Comparison of ENCODE assay signal across 25 cellular contexts in the genomic region with DNA sequence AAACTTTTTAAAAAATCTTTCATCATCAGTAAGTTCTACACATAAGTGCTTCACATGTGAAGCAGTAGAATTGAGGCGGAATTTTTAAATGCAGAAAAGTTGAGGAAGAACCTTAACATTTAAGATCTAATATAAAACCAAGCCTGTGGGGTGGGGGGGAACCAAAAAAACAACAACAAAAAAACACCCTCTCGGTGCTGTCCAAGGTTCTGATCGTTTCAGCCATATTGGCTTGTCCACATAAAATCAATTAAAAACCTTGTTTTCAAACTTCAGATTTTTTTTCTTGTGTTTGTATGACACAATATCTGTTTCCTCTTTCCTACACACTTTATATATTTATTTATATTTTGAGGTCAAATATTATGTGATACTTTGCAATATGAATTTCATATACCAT.
"Had no signal": no experiment of that assay in that cellular context is flagged by ENCODE, and none has a peak within 500 bp of the region (broad histone marks: within the 10 kb centered on the region; RNA-seq: fewer than 3 reads in every experiment).

No MANE protein-coding gene starts in this region.

- H3K36me3 ChIP-seq: ovary, uterus had no signal

- H3K4me1 ChIP-seq: suprapubic skin, transverse colon, uterus had no signal

- H3K27ac ChIP-seq: dorsolateral prefrontal cortex, ovary, suprapubic skin, transverse colon, uterus, WERI-Rb-1 had no signal

- H3K27me3 ChIP-seq: dorsolateral prefrontal cortex, ovary, suprapubic skin, transverse colon, uterus had no signal

- ATAC-seq: activated CD8-positive, alpha-beta memory T cell treated with anti-CD3 and anti-CD28 coated beads, Interleukin-2, amount 10 ng/mL, durations not matched to agents 7 days and 5 days; activated T-helper 17 cell treated with anti-CD3 and anti-CD28 coated beads, Interleukin-2, amount 50 U/mL, for 72 hours; left lobe of liver; mucosa of descending colon; sciatic nerve; stimulated activated naive CD8-positive, alpha-beta T cell treated with anti-CD3 and anti-CD28 coated beads, Interleukin-15, amount 100 ng/mL, for 72 hours had no signal

- H3K4me2 ChIP-seq: smooth muscle cell had no signal

- H3K9me3 ChIP-seq: suprapubic skin, uterus had no signal

- H3K4me3 ChIP-seq: dorsolateral prefrontal cortex, mucosa of descending colon, ovary, smooth muscle cell, suprapubic skin, transverse colon, uterus had no signal

- DNase-seq: activated CD4-positive, alpha-beta T cell treated with anti-CD3 and anti-CD28 coated beads for 1 hour; activated CD4-positive, alpha-beta T cell treated with anti-CD3 and anti-CD28 coated beads, Interleukin-2, amount 50 U/mL, for 48 hours; activated CD8-positive, alpha-beta memory T cell treated with anti-CD3 and anti-CD28 coated beads, Interleukin-2, amount 10 ng/mL, durations not matched to agents 7 days and 5 days; activated naive CD4-positive, alpha-beta T cell; caudate nucleus; dorsolateral prefrontal cortex; foreskin melanocyte; glutamatergic neuron; hippocampal formation; islet precursor cell; mammary epithelial cell; mucosa of descending colon; naive B cell; ovary; stimulated activated CD4-positive, alpha-beta T cell treated with anti-CD3 and anti-CD28 coated beads, Interleukin-4, amount 100 ng/mL, for 1 hour; stimulated activated naive CD8-positive, alpha-beta T cell treated with anti-CD3 and anti-CD28 coated beads, Interleukin-15, amount 100 ng/mL, for 72 hours; T-helper 2 cell; transverse colon; uterus; WERI-Rb-1 had no signal
